Comparison of ENCODE assay signal across 11 cellular contexts in genomic region chr12:115504241-115504941, GRCh38.
DNase-seq lines count a peak whose midpoint lies in the region; ATAC-seq, FAIRE-seq and TF ChIP-seq lines count a peak whose summit lies in the region.
"Had no signal": no experiment of that assay in that cellular context is flagged by ENCODE, and none has a peak within 500 bp of the region (broad histone marks: within the 10 kb centered on the region; RNA-seq: fewer than 3 reads in every experiment).

No MANE protein-coding gene starts in this region.

- H3K27ac ChIP-seq in right lobe of liver (no peak overlapping the region), HepG2 (ENCODE audit: extremely low read length, insufficient read depth, low read length) (no peak overlapping the region)
- H3K27ac ChIP-seq: A549 had no signal

- peaks cover 3% of the 10 kb centered on the region for H3K27me3 Mint-ChIP-seq in endothelial cell (ENCODE audit: unreplicated experiment)
- H3K27me3 Mint-ChIP-seq in MCF 10A (ENCODE audit: insufficient read depth, unreplicated experiment): no peaks in the 10 kb centered on the region
- H3K27me3 Mint-ChIP-seq: activated CD8-positive, alpha-beta memory T cell treated with anti-CD3 and anti-CD28 coated beads, Interleukin-2, amount 10 ng/mL, durations not matched to agents 7 days and 5 days had no signal

- H3K36me3 ChIP-seq in right lobe of liver (no peaks in the 10 kb centered on the region), HepG2 (replicated peaks in 1 of 2; ENCODE audit: control insufficient read depth in 1 of 2, insufficient read depth in 2 of 2, low read length in 2 of 2) (no peaks in the 10 kb centered on the region)

- H3K4me3 Mint-ChIP-seq in endothelial cell (ENCODE audit: unreplicated experiment): no peak overlapping the region
- no peak overlapping the region for H3K4me3 Mint-ChIP-seq in MCF 10A (ENCODE audit: unreplicated experiment)
- H3K4me3 Mint-ChIP-seq: activated CD8-positive, alpha-beta memory T cell treated with anti-CD3 and anti-CD28 coated beads, Interleukin-2, amount 10 ng/mL, durations not matched to agents 7 days and 5 days had no signal

- H3K4me1 ChIP-seq in right lobe of liver (no peaks in the 10 kb centered on the region), HepG2 (ENCODE audit: insufficient read depth, low read length) (peaks cover 30% of the 10 kb centered on the region)
- H3K4me1 ChIP-seq: A549 had no signal

- intact Hi-C loops in right lobe of liver (cut with DNase I): no loop called here
- intact Hi-C loops in HepG2 (cut with micrococcal nuclease; ENCODE audit: unreplicated experiment): no loop called here
- intact Hi-C loops in MCF 10A (cut with micrococcal nuclease): no loop called here

- H3K4me1 Mint-ChIP-seq in endothelial cell (ENCODE audit: unreplicated experiment) (peaks cover 29% of the 10 kb centered on the region), MCF 10A (ENCODE audit: insufficient read depth, unreplicated experiment) (peaks cover 10% of the 10 kb centered on the region)
- H3K4me1 Mint-ChIP-seq: activated CD8-positive, alpha-beta memory T cell treated with anti-CD3 and anti-CD28 coated beads, Interleukin-2, amount 10 ng/mL, durations not matched to agents 7 days and 5 days had no signal

- WGBS in right lobe of liver (ENCODE audit: insufficient coverage, low coverage, low lambda C conversion rate, missing lambda C conversion rate): 50% methylated on average over 8 of the region's 9 CpGs
- WGBS in HepG2 (ENCODE audit: low lambda C conversion rate): 52% methylated on average over 8 of the region's 9 CpGs

- H3K4me3 ChIP-seq in right lobe of liver (no peak overlapping the region), HepG2 (replicated peaks in 1 of 3; ENCODE audit: insufficient read depth in 1 of 3, low read depth in 2 of 3, low read length in 3 of 3) (no peak overlapping the region)
- H3K4me3 ChIP-seq: A549 had no signal

- H3K27me3 ChIP-seq in right lobe of liver (no peaks in the 10 kb centered on the region), HepG2 (ENCODE audit: control insufficient read depth in 1 of 2, insufficient read depth in 2 of 2, low read length in 2 of 2) (peaks cover 2 to 3% of the 10 kb centered on the region in 2 experiments; a peak in 1 of 5 replicates)

- no peak overlapping the region for H3K4me2 ChIP-seq in HepG2 (ENCODE audit: low read depth, low read length)
- H3K4me2 ChIP-seq: A549 had no signal

- TF ChIP-seq RAD21 in HepG2 (CRISPR knock-in tag; IDR thresholded peaks at IDR 0.05): no peak

- H3K79me2 ChIP-seq in HepG2 (ENCODE audit: insufficient read depth, low read length): no peaks in the 10 kb centered on the region

- H3K27ac Mint-ChIP-seq in endothelial cell (ENCODE audit: unreplicated experiment) (peak overlapping the region; percentile 89), MCF 10A (ENCODE audit: low read depth, unreplicated experiment) (no peak overlapping the region)
- H3K27ac Mint-ChIP-seq: activated CD8-positive, alpha-beta memory T cell treated with anti-CD3 and anti-CD28 coated beads, Interleukin-2, amount 10 ng/mL, durations not matched to agents 7 days and 5 days had no signal

- ATAC-seq in right lobe of liver (peak; percentile 41 to 52 (median 44)), HepG2 (no peak), HG03354 (IDR thresholded peaks at IDR 0.05; ENCODE audit: poor library complexity, severe bottlenecking, unreplicated experiment) (peak; percentile 80)
- ATAC-seq: A549; activated CD8-positive, alpha-beta memory T cell treated with anti-CD3 and anti-CD28 coated beads, Interleukin-2, amount 10 ng/mL, durations not matched to agents 7 days and 5 days had no signal

- CTCF ChIA-PET in HepG2 (lab: Yijun Ruan, JAX; ENCODE audit: low intra/inter-chr PET ratio, low total read pairs) (no interaction called here), MCF 10A (lab: Yijun Ruan, JAX) (no interaction called here)

- H3K9ac ChIP-seq in HepG2 (ENCODE audit: insufficient read depth, low read depth, low read length): no peak overlapping the region

- TF ChIP-seq CTCF in right lobe of liver (IDR thresholded peaks at IDR 0.05) (no peak), HepG2 (CRISPR knock-in tag; IDR thresholded peaks at IDR 0.05) (no peak), endothelial cell (IDR thresholded peaks at IDR 0.05; ENCODE audit: unreplicated experiment) (no peak), MCF 10A (IDR thresholded peaks at IDR 0.05; ENCODE audit: unreplicated experiment) (no peak)

- no peak for FAIRE-seq in HepG2 (lab: Jason Lieb, UNC)
- FAIRE-seq: A549, endometrium had no signal

- no peaks in the 10 kb centered on the region for H4K20me1 ChIP-seq in HepG2 (ENCODE audit: insufficient read depth, low read length)

- H3K9me3 ChIP-seq in right lobe of liver (no peaks in the 10 kb centered on the region), HepG2 (ENCODE audit: low read length) (no peaks in the 10 kb centered on the region)
- H3K9me3 ChIP-seq: A549 had no signal

- H3K9me3 Mint-ChIP-seq in endothelial cell (ENCODE audit: unreplicated experiment) (no peaks in the 10 kb centered on the region), MCF 10A (ENCODE audit: unreplicated experiment) (peaks cover 8% of the 10 kb centered on the region)

- no TSS peak for BruUV-seq in HepG2 (replicated peaks; lab: Mats Ljungman, UMichigan)
- BruUV-seq in MCF 10A (replicated peaks; lab: Mats Ljungman, UMichigan): no TSS peak

- POLR2A ChIA-PET in HepG2 (lab: Yijun Ruan, JAX) (no interaction called here), MCF 10A (lab: Yijun Ruan, JAX) (no interaction called here)

- TF ChIP-seq POLR2A in right lobe of liver (IDR thresholded peaks at IDR 0.05): no peak
- no peak for TF ChIP-seq POLR2A in HepG2 (IDR thresholded peaks at IDR 0.05; ENCODE audit: insufficient read depth in 1 of 2, low read depth in 2 of 2, low read length in 2 of 2)

- in situ Hi-C loops in HepG2 (cut with HindIII; ENCODE audit: extremely low pct_ligation_motif_present, low pct_unique_long_range_greater_than_20kb): no loop called here

- H3K36me3 Mint-ChIP-seq in endothelial cell (ENCODE audit: low read depth, unreplicated experiment): no peaks in the 10 kb centered on the region
- no peaks in the 10 kb centered on the region for H3K36me3 Mint-ChIP-seq in MCF 10A (ENCODE audit: insufficient read depth, unreplicated experiment)
- H3K36me3 Mint-ChIP-seq: activated CD8-positive, alpha-beta memory T cell treated with anti-CD3 and anti-CD28 coated beads, Interleukin-2, amount 10 ng/mL, durations not matched to agents 7 days and 5 days had no signal

- no peak overlapping the region for H2AFZ ChIP-seq in HepG2 (ENCODE audit: low read length)

- no peak for DNase-seq in right lobe of liver
- DNase-seq in HepG2 (ENCODE audit: low spot score): no peak
- DNase-seq in endothelial cell (ENCODE audit: low spot score): peak; percentile 8
- DNase-seq in NCI-H2227 treated with DMSO at 0.1 percent for 48 hours (lab: John Stamatoyannopoulos, UW): no peak
- DNase-seq in cerebellar nuclear complex (lab: John Stamatoyannopoulos, UW): no peak
- no peak for DNase-seq in MCF 10A (ENCODE audit: unreplicated experiment)
- no peak for DNase-seq in hepatic stellate cell (ENCODE audit: low spot score)
- DNase-seq: activated CD8-positive, alpha-beta memory T cell treated with anti-CD3 and anti-CD28 coated beads, Interleukin-2, amount 10 ng/mL, durations not matched to agents 7 days and 5 days had no signal

- no peak for TF ChIP-seq EP300 in HepG2 (IDR thresholded peaks at IDR 0.05; ENCODE audit: low read depth in 2 of 2, low read length in 2 of 2)
- no peak for TF ChIP-seq EP300 in HepG2 (CRISPR knock-in tag; IDR thresholded peaks at IDR 0.05; ENCODE audit: borderline replicate concordance)

TF ChIP-seq in HepG2, 621 proteins besides CTCF, POLR2A, EP300 and RAD21 (continues in another document):
- TF ChIP-seq ZNF296 (CRISPR knock-in tag; conservative IDR thresholded peaks at IDR 0.05) (no peak), MXD4 (CRISPR knock-in tag; IDR thresholded peaks at IDR 0.05) (no peak), ZNF512B (CRISPR knock-in tag; IDR thresholded peaks at IDR 0.05; ENCODE audit: borderline replicate concordance) (no peak), HMG20B (CRISPR knock-in tag; conservative IDR thresholded peaks at IDR 0.05) (no peak), ZNF274 (CRISPR knock-in tag; IDR thresholded peaks at IDR 0.05) (no peak), ZNF329 (CRISPR knock-in tag; IDR thresholded peaks at IDR 0.05; ENCODE audit: low read depth) (no peak), HCFC1 (IDR thresholded peaks at IDR 0.05; ENCODE audit: low read depth, low read length) (no peak), ZNF724P (CRISPR knock-in tag; IDR thresholded peaks at IDR 0.05; ENCODE audit: borderline replicate concordance) (no peak), ARNT (IDR thresholded peaks at IDR 0.05) (no peak), ZNF136 (CRISPR knock-in tag; IDR thresholded peaks at IDR 0.05; ENCODE audit: low read depth) (no peak), SMAD3 (CRISPR knock-in tag; IDR thresholded peaks at IDR 0.05) (no peak)
